9 cellular contexts compared by ENCODE assay signal in genomic region chr9:128929560-128929959, GRCh38. TPM values are rescaled to one million over a fixed set of nuclear protein-coding genes. Genes with fewer than 3 reads are reported as not detected.
"Had no signal": no experiment of that assay in that cellular context is flagged by ENCODE, and none has a peak within 500 bp of the region (broad histone marks: within the 10 kb centered on the region; RNA-seq: fewer than 3 reads in every experiment).

No MANE protein-coding gene starts in this region.

- H3K4me2 ChIP-seq: KMS-11 had no signal

- ATAC-seq: HepG2 had no signal

- FAIRE-seq: HepG2, HTR-8/SVneo had no signal

- H3K27ac ChIP-seq: HL-60, KMS-11 had no signal

- H3K9ac ChIP-seq: KMS-11 had no signal

- DNase-seq: IMR-90, Karpas-422, KBM-7, KG1 had no signal

RNA-seq across cellular contexts. Expression of gene PHYHD1, which starts 8.8 kb away (rescaled TPM):
- total RNA-seq: HT-29 had no signal
